8 cellular contexts compared by ENCODE assay signal in the genomic region with DNA sequence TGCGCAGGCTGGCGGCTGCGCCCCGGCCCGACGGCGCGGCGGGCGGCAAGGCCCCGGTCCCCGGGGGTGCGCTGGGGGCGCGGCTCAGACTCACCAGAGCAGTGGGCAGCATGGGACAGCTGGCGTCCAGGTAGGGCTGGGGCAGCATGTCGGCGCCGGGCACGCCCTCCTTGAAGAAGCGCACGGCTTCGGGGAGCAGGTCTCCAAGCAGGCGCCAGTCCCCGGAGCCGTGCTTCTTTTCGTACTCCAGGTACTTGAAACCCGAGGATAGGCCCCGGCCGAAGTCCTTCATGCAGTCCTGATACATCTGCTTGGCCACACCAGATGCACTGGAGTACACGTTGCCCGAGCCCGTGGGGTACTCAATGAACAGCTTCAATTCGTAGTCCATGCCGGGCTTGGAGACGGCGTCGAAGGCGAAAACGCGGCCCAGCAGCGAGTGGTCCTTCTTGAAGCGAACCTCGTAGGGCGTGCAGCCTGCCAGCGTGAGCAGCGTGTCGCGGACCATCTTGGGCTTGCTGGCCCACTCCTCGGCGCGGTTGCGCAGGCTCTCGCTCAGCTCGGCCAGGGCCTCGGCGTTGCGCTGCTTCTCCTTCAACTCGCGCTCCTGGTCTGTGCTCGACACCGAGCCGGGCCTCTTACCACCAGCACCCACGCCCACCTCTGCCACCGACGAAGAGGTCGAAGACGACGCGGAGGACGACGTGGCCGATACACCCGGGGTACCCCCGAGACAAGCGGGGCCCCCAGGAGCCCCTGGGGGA. TPM values are rescaled to one million over a fixed set of nuclear protein-coding genes. Genes with fewer than 3 reads are reported as not detected.
A peak's percentile ranks its signal among the peaks of the same experiment; 100 is the strongest.
DNase-seq lines count a peak whose midpoint lies in the region; ATAC-seq, FAIRE-seq and TF ChIP-seq lines count a peak whose summit lies in the region.

No MANE protein-coding gene starts in this region.

- peak overlapping the region; percentile 99 for H3K27ac ChIP-seq in trophoblast cell (ENCODE audit: low read depth, low read length)

- H3K14ac ChIP-seq in trophoblast cell (ENCODE audit: low read length) = peak overlapping the region; percentile 84

- FAIRE-seq in RCC 7860 (lab: Jason Lieb, UNC) = no peak

- H3K4me3 Mint-ChIP-seq in activated naive CD4-positive, alpha-beta T cell treated with anti-CD3 and anti-CD28 coated beads, Interleukin-2, amount 10 ng/mL, durations not matched to agents 7 days and 5 days = peak overlapping the region; percentile 75
- peak overlapping the region; percentile 82 for H3K4me3 Mint-ChIP-seq in WTC11

- peaks cover 41% of the 10 kb centered on the region for H3K79me1 ChIP-seq in trophoblast cell (ENCODE audit: low read length)

- H3K9ac ChIP-seq in trophoblast cell (ENCODE audit: low read length) = peak overlapping the region; percentile 0

- TF ChIP-seq CTCF in WTC11 (IDR thresholded peaks at IDR 0.05) = no peak
- TF ChIP-seq CTCF in foreskin fibroblast (IDR thresholded peaks at IDR 0.05; ENCODE audit: low read depth, low read length) = no peak

- H3K4me3 ChIP-seq in foreskin fibroblast (ENCODE audit: low read depth in 1 of 2, low read length in 2 of 2) (peak overlapping the region; percentile 70 to 95), trophoblast cell (ENCODE audit: low read depth, low read length) (peak overlapping the region; percentile 81)

- H3K4ac ChIP-seq in trophoblast cell (ENCODE audit: low read depth, low read length) = peak overlapping the region; percentile 99

- H3K36me3 ChIP-seq in trophoblast cell (ENCODE audit: control insufficient read depth in 1 of 2, insufficient read depth in 2 of 2, low read length in 2 of 2) = peaks cover 11 to 14% of the 10 kb centered on the region in 2 experiments

- peaks cover 19 to 29% of the 10 kb centered on the region in 2 experiments for H3K4me1 ChIP-seq in trophoblast cell (ENCODE audit: control insufficient read depth in 1 of 2, insufficient read depth in 2 of 2, low read length in 2 of 2)

- H2AK5ac ChIP-seq in trophoblast cell (ENCODE audit: low read length) = peak overlapping the region; percentile 93

- H3K18ac ChIP-seq in trophoblast cell (ENCODE audit: low read length) = peak overlapping the region; percentile 98

- peak overlapping the region; percentile 82 for H3K27ac Mint-ChIP-seq in activated naive CD4-positive, alpha-beta T cell treated with anti-CD3 and anti-CD28 coated beads, Interleukin-2, amount 10 ng/mL, durations not matched to agents 7 days and 5 days
- H3K27ac Mint-ChIP-seq in WTC11 = peak overlapping the region; percentile 60; the same call in 1 of the 2 replicates

- H2BK12ac ChIP-seq in trophoblast cell (ENCODE audit: low read length) = peak overlapping the region; percentile 64

- CTCF ChIA-PET in activated naive CD4-positive, alpha-beta T cell treated with anti-CD3 and anti-CD28 coated beads, Interleukin-2, amount 10 ng/mL, durations not matched to agents 7 days and 5 days (lab: Charles Lee) = interaction anchor here (0.9 to 3.2 kb wide), 4 partner anchors 42 to 114 kb away, joined by 4 to 14 read pairs (median 9); no protein-coding TSS in a partner anchor
- CTCF ChIA-PET in WTC11 (lab: Charles Lee) = interaction anchor here (0.7 to 6.1 kb wide), 7 partner anchors 18 to 113 kb away, joined by 3 to 45 read pairs (median 10); no protein-coding TSS in a partner anchor

- H3K79me2 ChIP-seq in trophoblast cell (ENCODE audit: control insufficient read depth, insufficient read depth, low read length, poor library complexity) = peaks cover 31% of the 10 kb centered on the region

- POLR2A ChIA-PET in WTC11 (lab: Charles Lee) = interaction anchor here (0.7 to 6.6 kb wide), 8 partner anchors 7 to 107 kb away, joined by 3 to 45 read pairs (median 20); no protein-coding TSS in a partner anchor

- DNase-seq in activated naive CD4-positive, alpha-beta T cell treated with anti-CD3 and anti-CD28 coated beads, Interleukin-2, amount 10 ng/mL, durations not matched to agents 7 days and 5 days = no peak
- DNase-seq in activated naive CD4-positive, alpha-beta T cell (lab: John Stamatoyannopoulos, UW) = no peak
- DNase-seq in WTC11 (ENCODE audit: low spot score) (no peak), foreskin fibroblast (peak in 1 of 2 donors; percentile 59), trophoblast cell (peak in 1 of 2 donors; percentile 55), HPDE6-E6E7 (ENCODE audit: extremely low spot score) (no peak), RCC 7860 (ENCODE audit: low spot score) (no peak)

- peak overlapping the region; percentile 77 for H2AFZ ChIP-seq in trophoblast cell (ENCODE audit: insufficient read depth, low read length, poor library complexity)

- H4K91ac ChIP-seq in trophoblast cell (ENCODE audit: low read depth, low read length) = peak overlapping the region; percentile 98

- H3K4me2 ChIP-seq in trophoblast cell (ENCODE audit: low read length) = peak overlapping the region; percentile 72

- H3K23ac ChIP-seq in trophoblast cell (ENCODE audit: low read length) = no peak overlapping the region

- H2BK5ac ChIP-seq in trophoblast cell (ENCODE audit: low read depth, low read length, poor library complexity) = peak overlapping the region; percentile 96

- H3K9me3 ChIP-seq in trophoblast cell (ENCODE audit: insufficient read depth, low read depth, low read length) = no peaks in the 10 kb centered on the region

- WGBS in trophoblast cell (ENCODE audit: extremely low coverage, insufficient coverage, insufficient read length) = no CpG with 5 or more reads among the region's 76 CpGs

- no peaks in the 10 kb centered on the region for H3K27me3 Mint-ChIP-seq in activated naive CD4-positive, alpha-beta T cell treated with anti-CD3 and anti-CD28 coated beads, Interleukin-2, amount 10 ng/mL, durations not matched to agents 7 days and 5 days
- peaks cover 2% of the 10 kb centered on the region; the same call in 1 of the 2 replicates for H3K27me3 Mint-ChIP-seq in WTC11 (ENCODE audit: low read depth)

- peak overlapping the region; percentile 80 for H4K8ac ChIP-seq in trophoblast cell (ENCODE audit: low read depth, low read length)

- H3K4me1 Mint-ChIP-seq in activated naive CD4-positive, alpha-beta T cell treated with anti-CD3 and anti-CD28 coated beads, Interleukin-2, amount 10 ng/mL, durations not matched to agents 7 days and 5 days = peaks cover 74% of the 10 kb centered on the region
- peaks cover 56% of the 10 kb centered on the region for H3K4me1 Mint-ChIP-seq in WTC11

- peaks cover 38% of the 10 kb centered on the region for H3K36me3 Mint-ChIP-seq in activated naive CD4-positive, alpha-beta T cell treated with anti-CD3 and anti-CD28 coated beads, Interleukin-2, amount 10 ng/mL, durations not matched to agents 7 days and 5 days
- H3K36me3 Mint-ChIP-seq in WTC11 = peaks cover 9% of the 10 kb centered on the region

- no peak for ATAC-seq in WTC11
- ATAC-seq in GM21526 (IDR thresholded peaks at IDR 0.05; ENCODE audit: low FRiP score, unreplicated experiment) = no peak

- no peaks in the 10 kb centered on the region for H3K9me3 Mint-ChIP-seq in activated naive CD4-positive, alpha-beta T cell treated with anti-CD3 and anti-CD28 coated beads, Interleukin-2, amount 10 ng/mL, durations not matched to agents 7 days and 5 days
- no peaks in the 10 kb centered on the region for H3K9me3 Mint-ChIP-seq in WTC11

- H4K12ac ChIP-seq in trophoblast cell (ENCODE audit: low read depth, low read length) = peak overlapping the region; percentile 17

- H2BK120ac ChIP-seq in trophoblast cell (ENCODE audit: insufficient read depth, low read length, poor library complexity) = peak overlapping the region; percentile 93

- H3K27me3 ChIP-seq in trophoblast cell (ENCODE audit: insufficient read depth, low read length) = no peaks in the 10 kb centered on the region

TF ChIP-seq in WTC11, 78 proteins besides CTCF, POLR2A, EP300 and RAD21 (continues in another document):
- TF ChIP-seq SMAD4 (CRISPR knock-in tag; IDR thresholded peaks at IDR 0.05) (no peak), NFE2L1 (CRISPR knock-in tag; IDR thresholded peaks at IDR 0.05) (no peak), GABPB1 (CRISPR knock-in tag; IDR thresholded peaks at IDR 0.05) (no peak), ZNF232 (CRISPR knock-in tag; IDR thresholded peaks at IDR 0.05) (no peak), ETV6 (CRISPR knock-in tag; IDR thresholded peaks at IDR 0.05) (no peak), SMAD3 (CRISPR knock-in tag; IDR thresholded peaks at IDR 0.05; ENCODE audit: borderline replicate concordance) (peak; percentile 52; the same call in 1 of the 2 replicates), PRRX2 (CRISPR knock-in tag; IDR thresholded peaks at IDR 0.05) (no peak), MXD4 (CRISPR knock-in tag; IDR thresholded peaks at IDR 0.05; ENCODE audit: borderline replicate concordance) (no peak)
- TF ChIP-seq, protein P1, sequence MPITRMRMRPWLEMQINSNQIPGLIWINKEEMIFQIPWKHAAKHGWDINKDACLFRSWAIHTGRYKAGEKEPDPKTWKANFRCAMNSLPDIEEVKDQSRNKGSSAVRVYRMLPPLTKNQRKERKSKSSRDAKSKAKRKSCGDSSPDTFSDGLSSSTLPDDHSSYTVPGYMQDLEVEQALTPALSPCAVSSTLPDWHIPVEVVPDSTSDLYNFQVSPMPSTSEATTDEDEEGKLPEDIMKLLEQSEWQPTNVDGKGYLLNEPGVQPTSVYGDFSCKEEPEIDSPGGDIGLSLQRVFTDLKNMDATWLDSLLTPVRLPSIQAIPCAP (CRISPR knock-in tag; IDR thresholded peaks at IDR 0.05) = 0 out of 2 replicates have a peak, but pooled peaks have one; percentile 25
- TF ChIP-seq, protein P2, sequence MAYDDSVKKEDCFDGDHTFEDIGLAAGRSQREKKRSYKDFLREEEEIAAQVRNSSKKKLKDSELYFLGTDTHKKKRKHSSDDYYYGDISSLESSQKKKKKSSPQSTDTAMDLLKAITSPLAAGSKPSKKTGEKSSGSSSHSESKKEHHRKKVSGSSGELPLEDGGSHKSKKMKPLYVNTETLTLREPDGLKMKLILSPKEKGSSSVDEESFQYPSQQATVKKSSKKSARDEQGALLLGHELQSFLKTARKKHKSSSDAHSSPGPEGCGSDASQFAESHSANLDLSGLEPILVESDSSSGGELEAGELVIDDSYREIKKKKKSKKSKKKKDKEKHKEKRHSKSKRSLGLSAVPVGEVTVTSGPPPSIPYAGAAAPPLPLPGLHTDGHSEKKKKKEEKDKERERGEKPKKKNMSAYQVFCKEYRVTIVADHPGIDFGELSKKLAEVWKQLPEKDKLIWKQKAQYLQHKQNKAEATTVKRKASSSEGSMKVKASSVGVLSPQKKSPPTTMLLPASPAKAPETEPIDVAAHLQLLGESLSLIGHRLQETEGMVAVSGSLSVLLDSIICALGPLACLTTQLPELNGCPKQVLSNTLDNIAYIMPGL (CRISPR knock-in tag; IDR thresholded peaks at IDR 0.05) = no peak
- TF ChIP-seq, protein P3, sequence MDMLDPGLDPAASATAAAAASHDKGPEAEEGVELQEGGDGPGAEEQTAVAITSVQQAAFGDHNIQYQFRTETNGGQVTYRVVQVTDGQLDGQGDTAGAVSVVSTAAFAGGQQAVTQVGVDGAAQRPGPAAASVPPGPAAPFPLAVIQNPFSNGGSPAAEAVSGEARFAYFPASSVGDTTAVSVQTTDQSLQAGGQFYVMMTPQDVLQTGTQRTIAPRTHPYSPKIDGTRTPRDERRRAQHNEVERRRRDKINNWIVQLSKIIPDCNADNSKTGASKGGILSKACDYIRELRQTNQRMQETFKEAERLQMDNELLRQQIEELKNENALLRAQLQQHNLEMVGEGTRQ (CRISPR knock-in tag; IDR thresholded peaks at IDR 0.05) = no peak

RNA-seq across cellular contexts. Expression of a gene that starts 2.2 kb away (rescaled TPM):
- 106 to 126 TPM (median 110 TPM) in 3 replicates for total RNA-seq in WTC11 (2021)
- polyA plus RNA-seq in trophoblast cell (2013) = 21.4 and 23.0 TPM in 2 replicates
